Comparison of ENCODE assay signal across 2 cellular contexts in genomic region chr11:124415356-124415923, GRCh38.
TF ChIP-seq lines count a peak whose summit lies in the region.

No MANE protein-coding gene starts in this region.

TF ChIP-seq in IMR-90, 13 proteins besides CTCF, POLR2A, EP300 and RAD21 (continued from another document):
- TF ChIP-seq USF2 (IDR thresholded peaks at IDR 0.05; ENCODE audit: low read depth, low read length) (no peak), RCOR1 (IDR thresholded peaks at IDR 0.05; ENCODE audit: insufficient replicate concordance, low read length) (no peak), MXI1 (IDR thresholded peaks at IDR 0.05; ENCODE audit: borderline replicate concordance, low read depth, low read length) (no peak), ELK1 (IDR thresholded peaks at IDR 0.05; ENCODE audit: borderline replicate concordance, low read depth, low read length) (no peak), CHD1 (IDR thresholded peaks at IDR 0.05; ENCODE audit: low read depth, low read length) (no peak)

TF ChIP-seq in SK-N-SH, 30 proteins besides CTCF, POLR2A, EP300 and RAD21 (continued from another document):
- TF ChIP-seq USF1 (IDR thresholded peaks at IDR 0.05; ENCODE audit: borderline replicate concordance, low read depth) (no peak), CHD2 (IDR thresholded peaks at IDR 0.05; ENCODE audit: low read length, partially characterized antibody) (no peak), EZH2phosphoT487 (IDR thresholded peaks at IDR 0.05; ENCODE audit: borderline replicate concordance, low read depth) (no peak), NRF1 (IDR thresholded peaks at IDR 0.05; ENCODE audit: low read depth, low read length) (no peak), NFIC (IDR thresholded peaks at IDR 0.05; ENCODE audit: borderline replicate concordance) (no peak), MEF2A (IDR thresholded peaks at IDR 0.05; ENCODE audit: borderline replicate concordance, low read depth) (no peak), RCOR1 (IDR thresholded peaks at IDR 0.05; ENCODE audit: low read length) (no peak)
